9 cellular contexts compared by ENCODE assay signal in genomic region chr2:229273384-229274338, GRCh38. TPM values are rescaled to one million over a fixed set of nuclear protein-coding genes. Genes with fewer than 3 reads are reported as not detected.
DNase-seq lines count a peak whose midpoint lies in the region; ATAC-seq and TF ChIP-seq lines count a peak whose summit lies in the region.
"Had no signal": no experiment of that assay in that cellular context is flagged by ENCODE, and none has a peak within 500 bp of the region (broad histone marks: within the 10 kb centered on the region; RNA-seq: fewer than 3 reads in every experiment).

No MANE protein-coding gene starts in this region.

- H3K9me2 ChIP-seq in Karpas-422 (replicated peaks; ENCODE audit: insufficient read depth, low read length) = no peaks in the 10 kb centered on the region

- WGBS in mesenchymal stem cell = 44% methylated on average over 5 of the region's 11 CpGs

- H2BK15ac ChIP-seq in mesenchymal stem cell (ENCODE audit: low read depth, poor library complexity, severe bottlenecking) = no peak overlapping the region

- no peak overlapping the region for H2BK120ac ChIP-seq in mesenchymal stem cell (ENCODE audit: low read depth, low read length)

- no peak overlapping the region for H3K27ac ChIP-seq in DND-41 (ENCODE audit: low read length)
- H3K27ac ChIP-seq in Karpas-422 (ENCODE audit: low read length) = no peak overlapping the region
- no peak overlapping the region for H3K27ac ChIP-seq in Panc1 (ENCODE audit: low read length)
- no peak overlapping the region for H3K27ac ChIP-seq in mesenchymal stem cell (ENCODE audit: low read length, poor library complexity, severe bottlenecking)
- no peak overlapping the region for H3K27ac ChIP-seq in effector memory CD4-positive, alpha-beta T cell (ENCODE audit: insufficient read depth, low read length, poor library complexity, severe bottlenecking)

- no peak overlapping the region for H3K27ac Mint-ChIP-seq in T-cell
- H3K27ac Mint-ChIP-seq: activated naive CD8-positive, alpha-beta T cell had no signal

- H3K9me3 Mint-ChIP-seq in T-cell = no peaks in the 10 kb centered on the region

- H4K8ac ChIP-seq in mesenchymal stem cell (ENCODE audit: low read length) = no peak overlapping the region

- in situ Hi-C loops in Panc1 (cut with HindIII; ENCODE audit: low pct_unique_long_range_greater_than_20kb, low sequenced_read_pairs) = no loop called here

- H3K4me2 ChIP-seq in DND-41 (ENCODE audit: insufficient read depth, low read length) (no peak overlapping the region), Karpas-422 (ENCODE audit: low read depth, low read length, poor library complexity, severe bottlenecking) (no peak overlapping the region), mesenchymal stem cell (ENCODE audit: low read length, poor library complexity, severe bottlenecking) (peak overlapping the region; percentile 11)

- H3K4me3 Mint-ChIP-seq in T-cell = no peak overlapping the region
- H3K4me3 Mint-ChIP-seq: activated naive CD8-positive, alpha-beta T cell had no signal

- no peak overlapping the region for H3K4ac ChIP-seq in mesenchymal stem cell (ENCODE audit: low read depth in 1 of 2, low read length in 2 of 2)

- CTCF ChIA-PET in Panc1 (lab: Charles Lee) (interaction anchor here (0.7 kb wide), 1 partner anchor 136 kb away, joined by 3 read pairs; no protein-coding TSS in a partner anchor), T-cell (lab: Charles Lee) (interaction anchor here (0.5 to 2.6 kb wide), 5 partner anchors 1047 to 1657 kb away, joined by 3 to 10 read pairs (median 6); partner anchors contain the start of gene SCYGR4 (in 1 of the 2))

- H3K79me2 ChIP-seq in DND-41 (ENCODE audit: insufficient read depth, low read length) (no peaks in the 10 kb centered on the region), Karpas-422 (ENCODE audit: low read length) (no peaks in the 10 kb centered on the region)

- no peak overlapping the region for H3K23ac ChIP-seq in mesenchymal stem cell (ENCODE audit: low read length in 2 of 2)

- ATAC-seq in DND-41 (ENCODE audit: insufficient read depth, low read depth) (peak; percentile 80), GM21619 (IDR thresholded peaks at IDR 0.05; ENCODE audit: unreplicated experiment) (peak; percentile 76), Panc1 (peak; percentile 90), T-cell (replicated peaks in 1 of 4) (no peak)

- H2AK5ac ChIP-seq in mesenchymal stem cell (ENCODE audit: low read length, severe bottlenecking) = no peak overlapping the region

- H3K36me3 ChIP-seq in DND-41 (ENCODE audit: insufficient read depth, low read length) = no peaks in the 10 kb centered on the region
- H3K36me3 ChIP-seq in Karpas-422 (ENCODE audit: insufficient read depth, low read length) = no peaks in the 10 kb centered on the region
- no peaks in the 10 kb centered on the region for H3K36me3 ChIP-seq in Panc1 (ENCODE audit: control insufficient read depth, insufficient read depth, low read length)
- H3K36me3 ChIP-seq in mesenchymal stem cell (ENCODE audit: control insufficient read depth in 1 of 2, insufficient read depth in 2 of 2, low read depth in 1 of 2, low read length in 2 of 2) = no peaks in the 10 kb centered on the region
- no peaks in the 10 kb centered on the region for H3K36me3 ChIP-seq in effector memory CD4-positive, alpha-beta T cell (ENCODE audit: control insufficient read depth, insufficient read depth, low read length)

- H3K4me1 ChIP-seq in DND-41 (ENCODE audit: insufficient read depth, low read length) (no peaks in the 10 kb centered on the region), Karpas-422 (ENCODE audit: low read length) (peaks cover 5% of the 10 kb centered on the region; the same call in 1 of the 2 replicates), Panc1 (ENCODE audit: control insufficient read depth, insufficient read depth, low read length) (peaks cover 5% of the 10 kb centered on the region), mesenchymal stem cell (ENCODE audit: control insufficient read depth, insufficient read depth, low read depth, low read length) (peaks cover 4% of the 10 kb centered on the region)
- no peaks in the 10 kb centered on the region for H3K4me1 ChIP-seq in effector memory CD4-positive, alpha-beta T cell (ENCODE audit: control insufficient read depth, insufficient read depth, low read length, poor library complexity, severe bottlenecking)

- H3K9me3 ChIP-seq in DND-41 (ENCODE audit: insufficient read depth, low read length, severe bottlenecking) (no peaks in the 10 kb centered on the region), Karpas-422 (ENCODE audit: low read length) (no peaks in the 10 kb centered on the region), Panc1 (ENCODE audit: control insufficient read depth, insufficient read depth, low read depth, low read length) (no peaks in the 10 kb centered on the region), mesenchymal stem cell (ENCODE audit: control insufficient read depth, low read length) (no peaks in the 10 kb centered on the region)
- no peaks in the 10 kb centered on the region for H3K9me3 ChIP-seq in effector memory CD4-positive, alpha-beta T cell (ENCODE audit: control insufficient read depth, low read length)

- no peak overlapping the region for H4K91ac ChIP-seq in mesenchymal stem cell (ENCODE audit: low read length)

- DNase-seq in DND-41 (peak; percentile 18), Karpas-422 (peak; percentile 60), Panc1 (ENCODE audit: low read depth, low spot score) (peak; percentile 61), epidermal melanocyte (ENCODE audit: insufficient read length, low spot score) (peak; percentile 69), mesenchymal stem cell (peak; percentile 81), T-cell (no peak)
- no peak for DNase-seq in effector memory CD4-positive, alpha-beta T cell

- intact Hi-C loops in Panc1 (cut with micrococcal nuclease; ENCODE audit: unreplicated experiment) = loop anchor here (1.0 to 10.0 kb wide), 3 partner anchors 141 to 1379 kb away; no protein-coding TSS in a partner anchor

- no peak overlapping the region for H2BK12ac ChIP-seq in mesenchymal stem cell (ENCODE audit: low read length in 2 of 2)

- POLR2A ChIA-PET in Panc1 (lab: Charles Lee) (interaction anchor here (0.5 to 0.6 kb wide), 2 partner anchors 20 to 1794 kb away, joined by 4 read pairs; no protein-coding TSS in a partner anchor), T-cell (lab: Charles Lee) (interaction anchor here in 1 of 2 donors (0.5 kb wide), 1 partner anchor 232 kb away, joined by 3 read pairs; no protein-coding TSS in a partner anchor)

- no peaks in the 10 kb centered on the region for H3K79me1 ChIP-seq in mesenchymal stem cell (replicated peaks; ENCODE audit: low read length, poor library complexity, severe bottlenecking)

- no peaks in the 10 kb centered on the region for H3K36me3 Mint-ChIP-seq in T-cell
- H3K36me3 Mint-ChIP-seq: activated naive CD8-positive, alpha-beta T cell had no signal

- no peak overlapping the region for H3K18ac ChIP-seq in mesenchymal stem cell (ENCODE audit: low read depth in 1 of 2, low read length in 2 of 2)

- H3K4me3 ChIP-seq in DND-41 (ENCODE audit: low read depth in 1 of 2, low read length in 2 of 2) = no peak overlapping the region
- no peak overlapping the region for H3K4me3 ChIP-seq in Karpas-422 (ENCODE audit: low read length)
- peak overlapping the region in 1 of 2 experiments; percentile 15; a peak in 1 of 4 replicates for H3K4me3 ChIP-seq in Panc1 (ENCODE audit: low read depth in 2 of 2, low read length in 2 of 2)
- peak overlapping the region in 1 of 2 experiments; percentile 71 for H3K4me3 ChIP-seq in mesenchymal stem cell (ENCODE audit: insufficient read depth in 1 of 2, low read depth in 1 of 2, low read length in 2 of 2)
- no peak overlapping the region for H3K4me3 ChIP-seq in effector memory CD4-positive, alpha-beta T cell (ENCODE audit: insufficient read depth, low read depth, low read length, poor library complexity, severe bottlenecking)

- BruUV-seq in Panc1 (replicated peaks; lab: Mats Ljungman, UMichigan) = no TSS peak

- H2AFZ ChIP-seq in DND-41 (ENCODE audit: low read depth, low read length) (no peak overlapping the region), Karpas-422 (ENCODE audit: low read length) (no peak overlapping the region), mesenchymal stem cell (ENCODE audit: low read depth, low read length) (no peak overlapping the region)

- no peak overlapping the region for H2BK5ac ChIP-seq in mesenchymal stem cell (ENCODE audit: low read depth, low read length, poor library complexity, severe bottlenecking)

- H3K27me3 Mint-ChIP-seq in T-cell = peaks cover 25 to 27% of the 10 kb centered on the region in 2 donors

- peak; percentile 80 for TF ChIP-seq CTCF in DND-41 (IDR thresholded peaks at IDR 0.05; ENCODE audit: borderline replicate concordance, extremely low read depth, low read length, poor library complexity, severe bottlenecking)
- peak; percentile 86 for TF ChIP-seq CTCF in Panc1 (IDR thresholded peaks at IDR 0.05)

- H3K4me1 Mint-ChIP-seq in T-cell = no peaks in the 10 kb centered on the region

- H4K20me1 ChIP-seq in DND-41 (ENCODE audit: insufficient read depth, low read length) = no peaks in the 10 kb centered on the region
- H4K20me1 ChIP-seq in Karpas-422 (ENCODE audit: insufficient read depth, low read depth, low read length) = no peaks in the 10 kb centered on the region

- H3K14ac ChIP-seq in mesenchymal stem cell (ENCODE audit: low read length in 2 of 2) = no peak overlapping the region

- H3K27me3 ChIP-seq in DND-41 (ENCODE audit: insufficient read depth, low read length, poor library complexity) (no peaks in the 10 kb centered on the region), Karpas-422 (ENCODE audit: low read length) (no peaks in the 10 kb centered on the region), Panc1 (ENCODE audit: control insufficient read depth, insufficient read depth, low read length) (peaks cover 12% of the 10 kb centered on the region; the same call in 1 of the 2 replicates), mesenchymal stem cell (ENCODE audit: control insufficient read depth in 1 of 2, insufficient read depth in 1 of 2, low read length in 2 of 2) (peaks cover 0 to 7% of the 10 kb centered on the region in 2 experiments)
- H3K27me3 ChIP-seq in effector memory CD4-positive, alpha-beta T cell (replicated peaks; ENCODE audit: control insufficient read depth, insufficient read depth, low read length, poor library complexity, severe bottlenecking) = no peaks in the 10 kb centered on the region

- H3K9ac ChIP-seq in DND-41 (ENCODE audit: low read depth, low read length) (no peak overlapping the region), Karpas-422 (ENCODE audit: low read length) (no peak overlapping the region), mesenchymal stem cell (ENCODE audit: low read length) (peak overlapping the region; percentile 81)

RNA-seq across cellular contexts. Expression of gene PID1, which starts 2.6 kb away (rescaled TPM):
- not detected in 2 replicates for total RNA-seq in Karpas-422 (2014; rRNA removed; shearing (Covaris generic); ENCODE audit: low replicate concordance)
- total RNA-seq in Panc1 (2021; ENCODE audit: unreplicated experiment) (2.9 TPM), T-cell (under 1 TPM in 3 of 5 donors, not detected in 2; 0.20 to 0.36 (median 0.25) TPM)
- polyA plus RNA-seq in Panc1 (2012; ENCODE audit: insufficient read length) = 2.9 TPM
- 7.7 TPM for polyA plus RNA-seq in mesenchymal stem cell (2013, experiment 1 of 2)
- polyA plus RNA-seq in mesenchymal stem cell (2013, experiment 2 of 2) = 7.5 TPM

Comparison
In these comparisons a context has a peak if more than half of its experiments do, and no peak if none do; other contexts are left out.
1. ATAC-seq: peak in DND-41 (single experiment), GM21619 (single experiment) and Panc1 (single experiment); none in T-cell (0 of 4).
2. DNase-seq: peak in DND-41 (single experiment), Karpas-422 (single experiment), Panc1 (single experiment), epidermal melanocyte (single experiment) and mesenchymal stem cell (single experiment); none in T-cell (0 of 34) and effector memory CD4-positive, alpha-beta T cell (0 of 3).